ENCODE assay signal across 20 cellular contexts in genomic region chr15:70280781-70281180, GRCh38.
A peak's percentile ranks its signal among the peaks of the same experiment; 100 is the strongest.
DNase-seq lines count a peak whose midpoint lies in the region; ATAC-seq and TF ChIP-seq lines count a peak whose summit lies in the region.
"Had no signal": no experiment of that assay in that cellular context is flagged by ENCODE, and none has a peak within 500 bp of the region (broad histone marks: within the 10 kb centered on the region; RNA-seq: fewer than 3 reads in every experiment).

No MANE protein-coding gene starts in this region.

- no peak overlapping the region for H3K4me3 Mint-ChIP-seq in activated T-cell treated with anti-CD3 and anti-CD28 coated beads, Interleukin-2, amount 50 U/mL, for 24 hours
- no peak overlapping the region for H3K4me3 Mint-ChIP-seq in stimulated activated naive CD8-positive, alpha-beta T cell treated with anti-CD3 and anti-CD28 coated beads, Interleukin-15, amount 100 ng/mL, for 72 hours
- H3K4me3 Mint-ChIP-seq: CD4-positive, alpha-beta T cell had no signal

- no peak overlapping the region for H3K27ac Mint-ChIP-seq in activated T-cell treated with anti-CD3 and anti-CD28 coated beads, Interleukin-2, amount 50 U/mL, for 24 hours
- H3K27ac Mint-ChIP-seq in stimulated activated naive CD8-positive, alpha-beta T cell treated with anti-CD3 and anti-CD28 coated beads, Interleukin-15, amount 100 ng/mL, for 72 hours: no peak overlapping the region
- H3K27ac Mint-ChIP-seq: CD4-positive, alpha-beta T cell had no signal

- intact Hi-C loops in upper lobe of right lung (cut with DNase I): no loop called here

- peak; percentile 20 for DNase-seq in activated T-cell treated with anti-CD3 and anti-CD28 coated beads, Interleukin-2, amount 50 U/mL, for 24 hours
- DNase-seq in activated T-cell treated with anti-CD3 and anti-CD28 coated beads, Interleukin-2, amount 50 U/mL, for 1 hour: no peak
- DNase-seq in OCI-M1 (lab: John Stamatoyannopoulos, UW) (peak; percentile 36), mesenteric fat pad (ENCODE audit: low spot score) (peak; percentile 49), upper lobe of right lung (peak; percentile 20), NCI-H2227 (lab: John Stamatoyannopoulos, UW; ENCODE audit: unreplicated experiment) (no peak)
- no peak for DNase-seq in stimulated activated naive CD8-positive, alpha-beta T cell treated with anti-CD3 and anti-CD28 coated beads, Interleukin-15, amount 100 ng/mL, for 72 hours
- DNase-seq: BE2C; Caco-2; CD4-positive, alpha-beta T cell; GF-D8; NCI-H1105 treated with DMSO at 0.1 percent for 48 hours; NCI-H1694; NCI-H2081 treated with DMSO at 0.1 percent for 48 hours; NCI-H510A; NCI-H748 treated with DMSO at 0.1 percent for 48 hours; NK-92 treated with Interleukin-12 subunit alpha and Interleukin-12 subunit beta, amount 100 ng/mL, for 24 hours; SIG-M5 had no signal

- no peaks in the 10 kb centered on the region for H3K9me3 ChIP-seq in upper lobe of right lung
- H3K9me3 ChIP-seq: BE2C, Caco-2, HAP-1 had no signal

- H3K4me1 Mint-ChIP-seq in activated T-cell treated with anti-CD3 and anti-CD28 coated beads, Interleukin-2, amount 50 U/mL, for 24 hours (ENCODE audit: low read depth): peaks cover 19% of the 10 kb centered on the region
- H3K4me1 Mint-ChIP-seq in stimulated activated naive CD8-positive, alpha-beta T cell treated with anti-CD3 and anti-CD28 coated beads, Interleukin-15, amount 100 ng/mL, for 72 hours: peaks cover 16% of the 10 kb centered on the region

- H3K36me3 Mint-ChIP-seq in activated T-cell treated with anti-CD3 and anti-CD28 coated beads, Interleukin-2, amount 50 U/mL, for 24 hours (ENCODE audit: low read depth): no peaks in the 10 kb centered on the region

- H3K4me3 ChIP-seq in upper lobe of right lung: no peak overlapping the region
- H3K4me3 ChIP-seq: HAP-1 had no signal

- no peaks in the 10 kb centered on the region for H3K36me3 ChIP-seq in upper lobe of right lung
- H3K36me3 ChIP-seq: BE2C, HAP-1 had no signal

- TF ChIP-seq CTCF in upper lobe of right lung (IDR thresholded peaks at IDR 0.05): no peak

- no peaks in the 10 kb centered on the region for H3K27me3 ChIP-seq in upper lobe of right lung
- H3K27me3 ChIP-seq: BE2C had no signal

- H3K27me3 Mint-ChIP-seq in activated T-cell treated with anti-CD3 and anti-CD28 coated beads, Interleukin-2, amount 50 U/mL, for 24 hours: no peaks in the 10 kb centered on the region
- H3K27me3 Mint-ChIP-seq in stimulated activated naive CD8-positive, alpha-beta T cell treated with anti-CD3 and anti-CD28 coated beads, Interleukin-15, amount 100 ng/mL, for 72 hours: peaks cover 7% of the 10 kb centered on the region
- H3K27me3 Mint-ChIP-seq: CD4-positive, alpha-beta T cell had no signal

- H3K9me3 Mint-ChIP-seq in activated T-cell treated with anti-CD3 and anti-CD28 coated beads, Interleukin-2, amount 50 U/mL, for 24 hours: no peaks in the 10 kb centered on the region
- H3K9me3 Mint-ChIP-seq in stimulated activated naive CD8-positive, alpha-beta T cell treated with anti-CD3 and anti-CD28 coated beads, Interleukin-15, amount 100 ng/mL, for 72 hours: no peaks in the 10 kb centered on the region
- H3K9me3 Mint-ChIP-seq: CD4-positive, alpha-beta T cell had no signal

- no peaks in the 10 kb centered on the region for H3K4me1 ChIP-seq in upper lobe of right lung
- H3K4me1 ChIP-seq: Caco-2, HAP-1 had no signal

- no peak for ATAC-seq in upper lobe of right lung
- no peak for ATAC-seq in stimulated activated naive CD8-positive, alpha-beta T cell treated with anti-CD3 and anti-CD28 coated beads, Interleukin-15, amount 100 ng/mL, for 72 hours

- H3K27ac ChIP-seq in upper lobe of right lung: no peak overlapping the region
- H3K27ac ChIP-seq: HL-60 had no signal

Comparison
In these comparisons a context has a peak if more than half of its experiments do, and no peak if none do; other contexts are left out.
1. DNase-seq: peak in activated T-cell treated with anti-CD3 and anti-CD28 coated beads, Interleukin-2, amount 50 U/mL, for 24 hours (single experiment), OCI-M1 (single experiment), mesenteric fat pad (single experiment) and upper lobe of right lung (single experiment); none in activated T-cell treated with anti-CD3 and anti-CD28 coated beads, Interleukin-2, amount 50 U/mL, for 1 hour (single experiment), NCI-H2227 (single experiment) and stimulated activated naive CD8-positive, alpha-beta T cell treated with anti-CD3 and anti-CD28 coated beads, Interleukin-15, amount 100 ng/mL, for 72 hours (0 of 2).